20 cellular contexts compared by ENCODE assay signal in genomic region chr15:101114146-101114545, GRCh38.
"Had no signal": no experiment of that assay in that cellular context is flagged by ENCODE, and none has a peak within 500 bp of the region (broad histone marks: within the 10 kb centered on the region; RNA-seq: fewer than 3 reads in every experiment).

No MANE protein-coding gene starts in this region.

- H3K27ac ChIP-seq: brain microvascular endothelial cell, esophagus squamous epithelium, gastrocnemius medialis, ovary, psoas muscle, right atrium auricular region, upper lobe of left lung had no signal

- H3K27me3 ChIP-seq: brain microvascular endothelial cell, esophagus squamous epithelium, gastrocnemius medialis, ovary, right atrium auricular region, upper lobe of left lung had no signal

- H3K4me1 ChIP-seq: gastrocnemius medialis, psoas muscle had no signal

- H3K9me3 ChIP-seq: esophagus squamous epithelium, gastrocnemius medialis, ovary, psoas muscle, right atrium auricular region, upper lobe of left lung had no signal

- H3K4me1 Mint-ChIP-seq: central memory CD8-positive, alpha-beta T cell had no signal

- H3K36me3 ChIP-seq: brain microvascular endothelial cell, esophagus squamous epithelium, gastrocnemius medialis, ovary, right atrium auricular region, upper lobe of left lung had no signal

- H3K4me3 Mint-ChIP-seq: activated B cell treated with CpG ODN at 0.5 μM for 24 hours; activated CD4-positive, alpha-beta memory T cell treated with anti-CD3 and anti-CD28 coated beads for 36 hours; activated T-cell treated with anti-CD3 and anti-CD28 coated beads, Interleukin-2, amount 50 U/mL, for 72 hours; central memory CD8-positive, alpha-beta T cell; effector memory CD8-positive, alpha-beta T cell had no signal

- H3K27ac Mint-ChIP-seq: activated B cell treated with CpG ODN at 0.5 μM for 24 hours; activated CD4-positive, alpha-beta memory T cell treated with anti-CD3 and anti-CD28 coated beads for 36 hours; activated T-cell treated with anti-CD3 and anti-CD28 coated beads, Interleukin-2, amount 50 U/mL, for 72 hours; effector memory CD8-positive, alpha-beta T cell had no signal

- DNase-seq: activated B cell treated with CpG ODN at 0.5 μM for 24 hours; activated CD4-positive, alpha-beta memory T cell treated with anti-CD3 and anti-CD28 coated beads for 36 hours; activated CD4-positive, alpha-beta T cell treated with anti-CD3 and anti-CD28 coated beads for 48 hours; activated effector memory CD4-positive, alpha-beta T cell treated with anti-CD3 and anti-CD28 coated beads, Interleukin-2, amount 50 U/mL, for 16 hours; activated naive CD4-positive, alpha-beta T cell treated with anti-CD3 and anti-CD28 coated beads, Interleukin-2, amount 50 U/mL, for 16 hours; activated T-cell treated with anti-CD3 and anti-CD28 coated beads, Interleukin-2, amount 50 U/mL, for 72 hours; brain microvascular endothelial cell; effector memory CD8-positive, alpha-beta T cell; esophagus squamous epithelium; gastrocnemius medialis; hippocampal formation; psoas muscle; stimulated activated CD4-positive, alpha-beta T cell treated with anti-CD3 and anti-CD28 coated beads, Interleukin-12 subunit alpha, Interleukin-12 subunit beta, amount 100 ng/mL, for 4 hours; stimulated activated CD4-positive, alpha-beta T cell treated with anti-CD3 and anti-CD28 coated beads, Interleukin-4, amount 100 ng/mL, for 4 hours; stimulated activated naive CD8-positive, alpha-beta T cell treated with anti-CD3 and anti-CD28 coated beads, Interleukin-15, Interleukin-2, amounts not matched to agents 100 U/mL and 50 U/mL, for 24 hours; T1000; upper lobe of left lung had no signal

- H3K36me3 Mint-ChIP-seq: activated CD4-positive, alpha-beta memory T cell treated with anti-CD3 and anti-CD28 coated beads for 36 hours had no signal

- H3K4me3 ChIP-seq: esophagus squamous epithelium, gastrocnemius medialis, ovary, psoas muscle, right atrium auricular region, upper lobe of left lung had no signal

- ATAC-seq: activated T-cell treated with anti-CD3 and anti-CD28 coated beads, Interleukin-2, amount 50 U/mL, for 72 hours; effector memory CD8-positive, alpha-beta T cell; gastrocnemius medialis; psoas muscle; stimulated activated naive CD8-positive, alpha-beta T cell treated with anti-CD3 and anti-CD28 coated beads, Interleukin-15, Interleukin-2, amounts not matched to agents 100 U/mL and 50 U/mL, for 24 hours had no signal

- H3K27me3 Mint-ChIP-seq: activated CD4-positive, alpha-beta memory T cell treated with anti-CD3 and anti-CD28 coated beads for 36 hours; central memory CD8-positive, alpha-beta T cell had no signal

- H3K9me3 Mint-ChIP-seq: activated B cell treated with CpG ODN at 0.5 μM for 24 hours; activated CD4-positive, alpha-beta memory T cell treated with anti-CD3 and anti-CD28 coated beads for 36 hours; activated T-cell treated with anti-CD3 and anti-CD28 coated beads, Interleukin-2, amount 50 U/mL, for 72 hours; central memory CD8-positive, alpha-beta T cell; effector memory CD8-positive, alpha-beta T cell had no signal
